Comparison of ENCODE assay signal across 20 cellular contexts in genomic region chr14:49218436-49219092, GRCh38.
DNase-seq lines count a peak whose midpoint lies in the region; ATAC-seq and TF ChIP-seq lines count a peak whose summit lies in the region.
"Had no signal": no experiment of that assay in that cellular context is flagged by ENCODE, and none has a peak within 500 bp of the region (broad histone marks: within the 10 kb centered on the region; RNA-seq: fewer than 3 reads in every experiment).

No MANE protein-coding gene starts in this region.

- no peak overlapping the region for H2AFZ ChIP-seq in GM23248
- H2AFZ ChIP-seq: PC-9 had no signal

- H3K27ac ChIP-seq in GM23248, result no peak overlapping the region
- no peak overlapping the region for H3K27ac ChIP-seq in body of pancreas
- peak overlapping the region in 1 of 2 donors; percentile 28 for H3K27ac ChIP-seq in left lung
- H3K27ac ChIP-seq: PC-9, skin epidermis, testis had no signal

- H3K9me3 ChIP-seq in GM23248 (ENCODE audit: low read depth) (no peaks in the 10 kb centered on the region), body of pancreas (no peaks in the 10 kb centered on the region), left lung (no peaks in the 10 kb centered on the region)
- H3K9me3 ChIP-seq: testis had no signal

- no peak overlapping the region for H3K4me2 ChIP-seq in GM23248 (ENCODE audit: unreplicated experiment)
- H3K4me2 ChIP-seq: PC-9 had no signal

- no peaks in the 10 kb centered on the region for H3K9me3 Mint-ChIP-seq in stimulated activated naive CD8-positive, alpha-beta T cell treated with anti-CD3 and anti-CD28 coated beads, Interleukin-15, amount 100 ng/mL, for 72 hours
- H3K9me3 Mint-ChIP-seq in stimulated activated naive B cell treated with anti-CD40 and anti-IgM and Interleukin-4, amounts not matched to agents 10 μg/mL and 1 μg/mL and 100 μg/mL, for 72 hours, result no peaks in the 10 kb centered on the region
- H3K9me3 Mint-ChIP-seq: activated naive CD4-positive, alpha-beta T cell treated with anti-CD3 and anti-CD28 coated beads, Interleukin-2, amount 50 U/mL, for 72 hours; CD8-positive, alpha-beta memory T cell had no signal

- no peaks in the 10 kb centered on the region for H3K4me1 Mint-ChIP-seq in stimulated activated naive CD8-positive, alpha-beta T cell treated with anti-CD3 and anti-CD28 coated beads, Interleukin-15, amount 100 ng/mL, for 72 hours
- H3K4me1 Mint-ChIP-seq in stimulated activated naive B cell treated with anti-CD40 and anti-IgM and Interleukin-4, amounts not matched to agents 10 μg/mL and 1 μg/mL and 100 μg/mL, for 72 hours, result no peaks in the 10 kb centered on the region
- H3K4me1 Mint-ChIP-seq: CD8-positive, alpha-beta memory T cell had no signal

- H3K4me3 ChIP-seq in GM23248 (no peak overlapping the region), body of pancreas (no peak overlapping the region), left lung (no peak overlapping the region)
- H3K4me3 ChIP-seq: PC-9, skin epidermis, testis had no signal

- H3K36me3 ChIP-seq in GM23248 (ENCODE audit: low read depth) (no peaks in the 10 kb centered on the region), body of pancreas (replicated peaks in 1 of 2; ENCODE audit: insufficient read depth in 1 of 2, low read depth in 2 of 2) (no peaks in the 10 kb centered on the region), left lung (no peaks in the 10 kb centered on the region)

- H3F3A ChIP-seq in GM23248 (ENCODE audit: insufficient read depth), result no peaks in the 10 kb centered on the region

- intact Hi-C loops in body of pancreas (cut with DNase I), result no loop called here
- intact Hi-C loops in left lung (cut with DNase I), result no loop called here

- H3K79me2 ChIP-seq in GM23248 (ENCODE audit: insufficient read depth), result no peaks in the 10 kb centered on the region

- ATAC-seq in body of pancreas, result peak; percentile 27
- peak; percentile 59 for ATAC-seq in left lung
- ATAC-seq in stimulated activated naive CD8-positive, alpha-beta T cell treated with anti-CD3 and anti-CD28 coated beads, Interleukin-15, amount 100 ng/mL, for 72 hours, result no peak
- no peak for ATAC-seq in stimulated activated naive B cell treated with anti-CD40 and anti-IgM and Interleukin-4, amounts not matched to agents 10 μg/mL and 1 μg/mL and 100 μg/mL, for 72 hours (replicated peaks)
- ATAC-seq: activated naive CD4-positive, alpha-beta T cell treated with anti-CD3 and anti-CD28 coated beads, Interleukin-2, amount 50 U/mL, for 72 hours; left lobe of liver; SK-N-SH treated with all-trans-retinoic acid at 6 μM for 48 hours had no signal

- TF ChIP-seq CTCF in body of pancreas (IDR thresholded peaks at IDR 0.05) (no peak), left lung (IDR thresholded peaks at IDR 0.05) (no peak)

- H3K9me2 ChIP-seq in GM23248 (ENCODE audit: insufficient read depth), result no peaks in the 10 kb centered on the region

- H3K36me3 Mint-ChIP-seq in stimulated activated naive B cell treated with anti-CD40 and anti-IgM and Interleukin-4, amounts not matched to agents 10 μg/mL and 1 μg/mL and 100 μg/mL, for 72 hours, result no peaks in the 10 kb centered on the region
- H3K36me3 Mint-ChIP-seq: activated naive CD4-positive, alpha-beta T cell treated with anti-CD3 and anti-CD28 coated beads, Interleukin-2, amount 50 U/mL, for 72 hours; CD8-positive, alpha-beta memory T cell had no signal

- no peak for TF ChIP-seq POLR2A in body of pancreas (IDR thresholded peaks at IDR 0.05)

- H3K4me3 Mint-ChIP-seq in stimulated activated naive CD8-positive, alpha-beta T cell treated with anti-CD3 and anti-CD28 coated beads, Interleukin-15, amount 100 ng/mL, for 72 hours, result no peak overlapping the region
- no peak overlapping the region for H3K4me3 Mint-ChIP-seq in stimulated activated naive B cell treated with anti-CD40 and anti-IgM and Interleukin-4, amounts not matched to agents 10 μg/mL and 1 μg/mL and 100 μg/mL, for 72 hours
- H3K4me3 Mint-ChIP-seq: CD8-positive, alpha-beta memory T cell had no signal

- H4K20me1 ChIP-seq in GM23248 (ENCODE audit: insufficient read depth), result no peaks in the 10 kb centered on the region

- no peak overlapping the region for H3K27ac Mint-ChIP-seq in stimulated activated naive CD8-positive, alpha-beta T cell treated with anti-CD3 and anti-CD28 coated beads, Interleukin-15, amount 100 ng/mL, for 72 hours
- no peak overlapping the region for H3K27ac Mint-ChIP-seq in stimulated activated naive B cell treated with anti-CD40 and anti-IgM and Interleukin-4, amounts not matched to agents 10 μg/mL and 1 μg/mL and 100 μg/mL, for 72 hours
- H3K27ac Mint-ChIP-seq: activated naive CD4-positive, alpha-beta T cell treated with anti-CD3 and anti-CD28 coated beads, Interleukin-2, amount 50 U/mL, for 72 hours had no signal

- H3K9ac ChIP-seq in GM23248, result no peak overlapping the region

- H3K27me3 ChIP-seq in GM23248 (replicated peaks; ENCODE audit: insufficient read depth), result no peaks in the 10 kb centered on the region
- H3K27me3 ChIP-seq in body of pancreas, result peaks cover 0 to 5% of the 10 kb centered on the region in 2 donors
- H3K27me3 ChIP-seq in left lung, result no peaks in the 10 kb centered on the region
- H3K27me3 ChIP-seq: testis had no signal

- H3K4me1 ChIP-seq in GM23248 (ENCODE audit: insufficient read depth), result no peaks in the 10 kb centered on the region
- no peaks in the 10 kb centered on the region for H3K4me1 ChIP-seq in body of pancreas
- peaks cover 0 to 4% of the 10 kb centered on the region in 2 donors for H3K4me1 ChIP-seq in left lung
- H3K4me1 ChIP-seq: testis had no signal

- WGBS in GM23248 (ENCODE audit: low coverage in 1 of 2, low lambda C conversion rate in 2 of 2, missing lambda C conversion rate in 2 of 2), 2 experiments, result 5 to 8% methylated on average over 5 of the region's 5 CpGs
- 35 to 49% methylated on average over 5 of the region's 5 CpGs for WGBS in body of pancreas, 2 donors

- no peaks in the 10 kb centered on the region for H3K27me3 Mint-ChIP-seq in stimulated activated naive CD8-positive, alpha-beta T cell treated with anti-CD3 and anti-CD28 coated beads, Interleukin-15, amount 100 ng/mL, for 72 hours
- peaks cover 0 to 5% of the 10 kb centered on the region in 2 donors for H3K27me3 Mint-ChIP-seq in stimulated activated naive B cell treated with anti-CD40 and anti-IgM and Interleukin-4, amounts not matched to agents 10 μg/mL and 1 μg/mL and 100 μg/mL, for 72 hours

- in situ Hi-C loops in GM23248 (cut with MboI), result no loop called here

- DNase-seq in GM23248 (peak; percentile 27), NCI-H1694 treated with DMSO at 0.1 percent for 48 hours (lab: John Stamatoyannopoulos, UW) (peak; percentile 66), body of pancreas (peak in 1 of 4 donors; percentile 3), left lung (no peak), NCI-H187 treated with DMSO at 0.1 percent for 48 hours (lab: John Stamatoyannopoulos, UW) (no peak), DMS79 (lab: John Stamatoyannopoulos, UW) (no peak)
- DNase-seq in stimulated activated naive CD8-positive, alpha-beta T cell treated with anti-CD3 and anti-CD28 coated beads, Interleukin-15, amount 100 ng/mL, for 72 hours, result no peak
- no peak for DNase-seq in stimulated activated naive B cell treated with anti-CD40 and anti-IgM and Interleukin-4, amounts not matched to agents 10 μg/mL and 1 μg/mL and 100 μg/mL, for 72 hours
- DNase-seq: CD8-positive, alpha-beta memory T cell; foreskin melanocyte; NCI-H1105; NCI-H524; PC-9; stimulated activated CD4-positive, alpha-beta T cell treated with anti-CD3 and anti-CD28 coated beads, Interleukin-4, amount 100 ng/mL, for 4 hours; stimulated activated CD8-positive, alpha-beta memory T cell treated with anti-CD3 and anti-CD28 coated beads, Interleukin-4, amount 100 ng/mL, for 48 hours; testis had no signal

Comparison
In these comparisons a context has a peak if more than half of its experiments do, and no peak if none do; other contexts are left out.
1. DNase-seq: peak in GM23248 (single experiment) and NCI-H1694 treated with DMSO at 0.1 percent for 48 hours (single experiment); none in left lung (0 of 2), NCI-H187 treated with DMSO at 0.1 percent for 48 hours (single experiment), stimulated activated naive CD8-positive, alpha-beta T cell treated with anti-CD3 and anti-CD28 coated beads, Interleukin-15, amount 100 ng/mL, for 72 hours (0 of 2), DMS79 (single experiment) and stimulated activated naive B cell treated with anti-CD40 and anti-IgM and Interleukin-4, amounts not matched to agents 10 μg/mL and 1 μg/mL and 100 μg/mL, for 72 hours (single experiment).
2. ATAC-seq: peak in body of pancreas (single experiment) and left lung (single experiment); none in stimulated activated naive CD8-positive, alpha-beta T cell treated with anti-CD3 and anti-CD28 coated beads, Interleukin-15, amount 100 ng/mL, for 72 hours (single experiment) and stimulated activated naive B cell treated with anti-CD40 and anti-IgM and Interleukin-4, amounts not matched to agents 10 μg/mL and 1 μg/mL and 100 μg/mL, for 72 hours (0 of 2).